ENCODE assay signal across 1 cellular context in the genomic region with DNA sequence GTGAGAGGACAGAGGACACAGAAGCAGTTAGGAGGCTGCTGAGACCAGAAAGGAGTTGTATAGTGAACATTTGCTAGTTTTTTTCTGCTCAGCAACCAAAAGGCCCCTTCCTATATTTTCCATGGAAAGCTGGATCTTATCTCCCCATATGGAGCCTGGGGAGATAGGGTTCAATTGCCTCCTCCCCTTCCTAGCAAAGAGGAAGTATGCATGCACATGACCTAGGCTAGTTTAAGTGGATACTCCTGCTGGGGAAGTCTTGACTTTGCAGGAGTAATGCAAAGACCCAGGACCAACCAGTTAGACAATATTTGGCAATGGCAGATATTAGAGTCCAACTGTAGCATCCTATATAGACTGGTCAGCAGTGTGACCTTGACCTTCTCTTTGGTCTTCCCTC.
TF ChIP-seq lines count a peak whose summit lies in the region.

No MANE protein-coding gene starts in this region.

TF ChIP-seq in K562, 482 proteins besides CTCF, POLR2A, EP300 and RAD21 (continued from another document):
- TF ChIP-seq VEZF1 (CRISPR knock-in tag; IDR thresholded peaks at IDR 0.05) (peak; percentile 54; the same call in 1 of the 2 replicates), BACH1 (tag; IDR thresholded peaks at IDR 0.05) (no peak), JUND (IDR thresholded peaks at IDR 0.05; ENCODE audit: borderline replicate concordance, low read depth, low read length) (0 out of 2 replicates have a peak, but pooled peaks have one; percentile 13), JUND (tag; IDR thresholded peaks at IDR 0.05; ENCODE audit: borderline replicate concordance, low read depth, low read length) (no peak; the same call in 2 of the 3 replicates), HDGF (IDR thresholded peaks at IDR 0.05) (0 out of 2 replicates have a peak, but pooled peaks have one; percentile 9), SMARCA4 (IDR thresholded peaks at IDR 0.05) (peak; percentile 39; the same call in 1 of the 2 replicates), USF2 (CRISPR knock-in tag; IDR thresholded peaks at IDR 0.05) (no peak), TBL1XR1 (IDR thresholded peaks at IDR 0.05; ENCODE audit: low read length in 2 of 2) (no peak), THRAP3 (IDR thresholded peaks at IDR 0.05; ENCODE audit: borderline replicate concordance) (no peak), NRF1 (conservative IDR thresholded peaks at IDR 0.05 in 1 of 2, IDR thresholded peaks at IDR 0.05 in 1 of 2) (0 out of 4 replicates have a peak, but pooled peaks of 1 of the 2 experiments have one; percentile 20), RNF2 (IDR thresholded peaks at IDR 0.05) (no peak), MTA3 (IDR thresholded peaks at IDR 0.05; ENCODE audit: borderline replicate concordance) (0 out of 2 replicates have a peak, but pooled peaks have one; percentile 22), RBM14 (IDR thresholded peaks at IDR 0.05; ENCODE audit: borderline replicate concordance, insufficient read depth, low read depth, low read length) (no peak), SMARCE1 (IDR thresholded peaks at IDR 0.05) (peak; percentile 23; the same call in 1 of the 2 replicates)
- TF ChIP-seq, protein P1, sequence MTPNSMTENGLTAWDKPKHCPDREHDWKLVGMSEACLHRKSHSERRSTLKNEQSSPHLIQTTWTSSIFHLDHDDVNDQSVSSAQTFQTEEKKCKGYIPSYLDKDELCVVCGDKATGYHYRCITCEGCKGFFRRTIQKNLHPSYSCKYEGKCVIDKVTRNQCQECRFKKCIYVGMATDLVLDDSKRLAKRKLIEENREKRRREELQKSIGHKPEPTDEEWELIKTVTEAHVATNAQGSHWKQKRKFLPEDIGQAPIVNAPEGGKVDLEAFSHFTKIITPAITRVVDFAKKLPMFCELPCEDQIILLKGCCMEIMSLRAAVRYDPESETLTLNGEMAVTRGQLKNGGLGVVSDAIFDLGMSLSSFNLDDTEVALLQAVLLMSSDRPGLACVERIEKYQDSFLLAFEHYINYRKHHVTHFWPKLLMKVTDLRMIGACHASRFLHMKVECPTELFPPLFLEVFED (CRISPR knock-in tag; conservative IDR thresholded peaks at IDR 0.05): no peak
